Comparison of ENCODE assay signal across 21 cellular contexts in the genomic region with DNA sequence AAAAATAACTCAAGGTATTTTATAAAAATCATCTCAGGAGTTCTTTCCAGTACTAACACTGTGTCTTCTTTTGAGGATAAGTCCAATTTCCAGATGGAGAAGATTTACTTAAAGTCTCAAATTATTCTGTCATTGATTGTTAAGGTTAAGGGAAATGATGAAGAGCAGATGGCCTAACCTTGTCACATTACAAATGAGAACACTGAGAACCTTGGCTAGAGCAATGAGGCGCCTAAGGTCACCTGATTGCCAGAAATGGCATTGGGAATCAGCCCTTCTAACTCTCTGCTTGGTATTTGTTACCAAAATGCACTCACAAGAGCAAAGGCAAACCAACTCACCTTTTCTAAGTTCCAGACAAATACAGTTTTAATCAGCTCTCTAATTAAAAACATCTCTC.
"Had no signal": no experiment of that assay in that cellular context is flagged by ENCODE, and none has a peak within 500 bp of the region (broad histone marks: within the 10 kb centered on the region; RNA-seq: fewer than 3 reads in every experiment).

No MANE protein-coding gene starts in this region.

- H3K36me3 ChIP-seq: esophagus muscularis mucosa, gastrocnemius medialis, lower lobe of right lung, neural progenitor cell, ovary, prostate gland, suprapubic skin, thyroid gland, upper lobe of left lung, uterus had no signal

- H3K9ac ChIP-seq: neural progenitor cell had no signal

- DNase-seq: cortex of kidney; dorsolateral prefrontal cortex; effector CD8-positive, alpha-beta T cell; gastrocnemius medialis; islet precursor cell; lower lobe of right lung; nucleus accumbens; ovary; retina; small intestine; stimulated activated CD4-positive, alpha-beta T cell treated with anti-CD3 and anti-CD28 coated beads, Interleukin-12 subunit alpha, Interleukin-12 subunit beta, amount 100 ng/mL, for 4 hours; stimulated activated naive CD4-positive, alpha-beta T cell treated with Interleukin-2 at 50 U/mL for 16 hours; thyroid gland; upper lobe of left lung; uterus had no signal

- H3K9me3 ChIP-seq: gastrocnemius medialis, lower lobe of right lung, prostate gland, suprapubic skin, thyroid gland, uterus had no signal

- H3K4me1 ChIP-seq: gastrocnemius medialis, lower lobe of right lung, neural progenitor cell, prostate gland, suprapubic skin, thyroid gland, upper lobe of left lung, uterus had no signal

- H3K4me3 ChIP-seq: dorsolateral prefrontal cortex, esophagus muscularis mucosa, gastrocnemius medialis, lower lobe of right lung, neural progenitor cell, ovary, prostate gland, suprapubic skin, thyroid gland, upper lobe of left lung, uterus had no signal

- H3K27me3 ChIP-seq: dorsolateral prefrontal cortex, esophagus muscularis mucosa, gastrocnemius medialis, neural progenitor cell, ovary, suprapubic skin, thyroid gland, upper lobe of left lung, uterus had no signal

- ATAC-seq: gastrocnemius medialis; left lobe of liver; lower lobe of right lung; natural killer cell treated with Interleukin-12 subunit alpha and Interleukin-12 subunit beta and Interleukin-15 and Interleukin-18, amount 100 ng/mL, for 72 hours had no signal

- H3K27ac ChIP-seq: dorsolateral prefrontal cortex, esophagus muscularis mucosa, gastrocnemius medialis, lower lobe of right lung, neural progenitor cell, ovary, prostate gland, suprapubic skin, thyroid gland, upper lobe of left lung, uterus had no signal
